Comparison of ENCODE assay signal across 8 cellular contexts in genomic region chr1:961132-961652, GRCh38. TPM values are rescaled to one million over a fixed set of nuclear protein-coding genes. Genes with fewer than 3 reads are reported as not detected.
DNase-seq lines count a peak whose midpoint lies in the region; ATAC-seq and TF ChIP-seq lines count a peak whose summit lies in the region.

No MANE protein-coding gene starts in this region.

- in situ Hi-C loops in brain microvascular endothelial cell (cut with HindIII; ENCODE audit: low pct_ligation_motif_present, low sequenced_read_pairs) = no loop called here

- CTCF ChIA-PET in AG04449 (lab: Yijun Ruan, JAX) = interaction anchor here (1.4 to 2.0 kb wide), 2 partner anchors 10 to 56 kb away, joined by 3 to 8 read pairs; no protein-coding TSS in a partner anchor

- ATAC-seq in mucosa of descending colon = no peak
- no peak for ATAC-seq in GM21529 (IDR thresholded peaks at IDR 0.05; ENCODE audit: unreplicated experiment)
- no peak for ATAC-seq in left lobe of liver

- H3K27ac ChIP-seq in brain microvascular endothelial cell = no peak overlapping the region

- no peaks in the 10 kb centered on the region for H3K9me3 ChIP-seq in mucosa of descending colon

- no peaks in the 10 kb centered on the region for H3K27me3 ChIP-seq in brain microvascular endothelial cell (replicated peaks)

- DNase-seq in AG04449 (ENCODE audit: low read depth, low spot score) (no peak), HFF-Myc (ENCODE audit: extremely low read depth, low read depth) (no peak), brain microvascular endothelial cell (no peak), mucosa of descending colon (no peak), COLO829 (ENCODE audit: low spot score) (no peak), left lobe of liver (ENCODE audit: low spot score) (no peak)
- no peak for DNase-seq in NK-92 treated with Interleukin-12 subunit alpha and Interleukin-12 subunit beta, amount 100 ng/mL, for 24 hours (lab: John Stamatoyannopoulos, UW)

- TF ChIP-seq CTCF in AG04449 (IDR thresholded peaks at IDR 0.05; ENCODE audit: insufficient read depth, low read length, missing control alignments) (no peak), HFF-Myc (IDR thresholded peaks at IDR 0.05; ENCODE audit: low read depth, low read length, missing control alignments) (no peak), brain microvascular endothelial cell (IDR thresholded peaks at IDR 0.05; ENCODE audit: low read depth, low read length, missing control alignments) (no peak), mucosa of descending colon (IDR thresholded peaks at IDR 0.05) (no peak)

- POLR2A ChIA-PET in AG04449 (lab: Yijun Ruan, JAX) = interaction anchor here (0.6 kb wide), 1 partner anchor 18 kb away, joined by 3 read pairs; no protein-coding TSS in a partner anchor

- peaks cover 21% of the 10 kb centered on the region for H3K4me1 ChIP-seq in mucosa of descending colon (ENCODE audit: low read depth)

- intact Hi-C loops in mucosa of descending colon (cut with DNase I, micrococcal nuclease) = no loop called here

- H3K36me3 ChIP-seq in brain microvascular endothelial cell (replicated peaks) = peaks cover 23% of the 10 kb centered on the region
- H3K36me3 ChIP-seq in mucosa of descending colon (ENCODE audit: low read depth) = no peaks in the 10 kb centered on the region

- H3K4me3 ChIP-seq in AG04449 (ENCODE audit: low read depth, low read length) = peak overlapping the region; percentile 64
- H3K4me3 ChIP-seq in HFF-Myc (replicated peaks; ENCODE audit: low read depth, low read length) = peak overlapping the region; percentile 60
- H3K4me3 ChIP-seq in brain microvascular endothelial cell (ENCODE audit: low read depth, low read length) = peak overlapping the region; percentile 56
- peak overlapping the region; percentile 59 for H3K4me3 ChIP-seq in mucosa of descending colon

RNA-seq across cellular contexts. Expression of gene KLHL17, which starts 0.8 kb away (rescaled TPM):
- total RNA-seq in mucosa of descending colon (10 to 100 TPM in 2 of 3 donors, 1 to 10 TPM in 1; 9.0 to 14.7 (median 11.0) TPM), left lobe of liver (7.3 TPM)

RNA-seq across cellular contexts. Expression of gene NOC2L, which starts 2.1 kb away (rescaled TPM):
- 10 to 100 TPM; 47.3 to 56.2 (median 54.6) TPM for total RNA-seq in mucosa of descending colon
- total RNA-seq in left lobe of liver = 32.5 TPM

RNA-seq across cellular contexts. Expression of gene PLEKHN1, which starts 5.1 kb away (rescaled TPM):
- under 1 TPM; 0.23 to 0.99 (median 0.32) TPM for total RNA-seq in mucosa of descending colon
- 0.28 TPM for total RNA-seq in left lobe of liver

RNA-seq across cellular contexts. Expression of gene PERM1, which starts 20.7 kb away (rescaled TPM):
- under 1 TPM in 1 of 3 donors, not detected in 2; 0.24 TPM for total RNA-seq in mucosa of descending colon
- 0.83 TPM for total RNA-seq in left lobe of liver

RNA-seq across cellular contexts. Expression of gene SAMD11, which starts 37.5 kb away (rescaled TPM):
- total RNA-seq in mucosa of descending colon = 1 to 10 TPM; 2.2 to 4.3 (median 2.7) TPM
- 4.9 TPM for total RNA-seq in left lobe of liver
